ENCODE assay signal across 17 cellular contexts in the genomic region with DNA sequence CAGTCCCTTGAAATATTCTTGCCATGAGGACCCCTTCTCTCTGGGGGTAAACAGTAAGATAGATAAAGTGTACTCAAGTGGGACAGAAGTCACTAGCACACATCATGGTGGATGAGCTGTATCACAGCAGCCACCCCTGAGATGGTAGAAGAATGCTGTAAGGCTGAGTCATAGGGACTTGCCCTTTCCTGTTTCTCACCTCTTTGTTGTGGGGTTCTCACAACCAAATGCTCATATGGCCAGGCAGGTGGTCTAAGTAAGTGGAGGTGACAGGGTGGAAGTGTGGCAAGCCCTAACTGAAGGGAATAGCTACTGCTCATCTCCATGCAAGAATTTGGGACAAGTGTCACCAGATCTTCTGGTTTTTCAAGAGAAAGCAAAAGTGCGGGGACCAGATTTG.
DNase-seq lines count a peak whose midpoint lies in the region; ATAC-seq and TF ChIP-seq lines count a peak whose summit lies in the region.
"Had no signal": no experiment of that assay in that cellular context is flagged by ENCODE, and none has a peak within 500 bp of the region (broad histone marks: within the 10 kb centered on the region; RNA-seq: fewer than 3 reads in every experiment).

No MANE protein-coding gene starts in this region.

- H3K4me3 ChIP-seq in RWPE2 (ENCODE audit: severe bottlenecking) (no peak overlapping the region), kidney epithelial cell (ENCODE audit: low read depth, low read length) (no peak overlapping the region), gastrocnemius medialis (no peak overlapping the region), thyroid gland (replicated peaks in 1 of 3) (no peak overlapping the region)
- H3K4me3 ChIP-seq: prostate gland had no signal

- H3K9me3 ChIP-seq in RWPE2 (ENCODE audit: severe bottlenecking) (no peaks in the 10 kb centered on the region), gastrocnemius medialis (no peaks in the 10 kb centered on the region), thyroid gland (no peaks in the 10 kb centered on the region)
- H3K9me3 ChIP-seq: prostate gland had no signal

- no peak for TF ChIP-seq CTCF in RWPE2 (IDR thresholded peaks at IDR 0.05; ENCODE audit: poor library complexity, severe bottlenecking)
- no peak for TF ChIP-seq CTCF in kidney epithelial cell (IDR thresholded peaks at IDR 0.05; ENCODE audit: insufficient read depth, low read length, poor library complexity, severe bottlenecking)
- TF ChIP-seq CTCF in gastrocnemius medialis (IDR thresholded peaks at IDR 0.05 in 4 of 5, conservative IDR thresholded peaks at IDR 0.05 in 1 of 5): no peak
- no peak for TF ChIP-seq CTCF in thyroid gland (IDR thresholded peaks at IDR 0.05)

- TF ChIP-seq POLR2A in gastrocnemius medialis (IDR thresholded peaks at IDR 0.05): no peak
- TF ChIP-seq POLR2A in thyroid gland (IDR thresholded peaks at IDR 0.05): no peak

- DNase-seq in A172 (ENCODE audit: low spot score) (peak; percentile 28), RWPE2 (ENCODE audit: low spot score) (no peak), kidney epithelial cell (ENCODE audit: low read depth) (peak; percentile 21), gastrocnemius medialis (no peak), thyroid gland (no peak)
- DNase-seq in effector CD8-positive, alpha-beta T cell (lab: John Stamatoyannopoulos, UW): no peak
- DNase-seq: activated CD4-positive, alpha-beta T cell treated with anti-CD3 and anti-CD28 coated beads, Interleukin-2, amount 50 U/mL, for 1 hour; amygdala; CD8-positive, alpha-beta T cell; cerebellar nuclear complex; natural killer cell; stimulated activated naive B cell treated with anti-CD40 and anti-IgM and Interleukin-4, amounts not matched to agents 10 μg/mL and 1 μg/mL and 100 μg/mL, for 72 hours had no signal

- H3K4me1 ChIP-seq in RWPE2 (ENCODE audit: insufficient read depth, poor library complexity, severe bottlenecking) (peaks cover 7% of the 10 kb centered on the region), gastrocnemius medialis (peaks cover 8 to 9% of the 10 kb centered on the region in 2 donors), thyroid gland (no peaks in the 10 kb centered on the region)
- H3K4me1 ChIP-seq: prostate gland had no signal

- no peaks in the 10 kb centered on the region for H3K27me3 ChIP-seq in RWPE2 (ENCODE audit: insufficient read depth, poor library complexity, severe bottlenecking)
- H3K27me3 ChIP-seq in kidney epithelial cell (ENCODE audit: control insufficient read depth, insufficient read depth, low read length): no peaks in the 10 kb centered on the region
- H3K27me3 ChIP-seq in gastrocnemius medialis: no peaks in the 10 kb centered on the region
- no peaks in the 10 kb centered on the region for H3K27me3 ChIP-seq in thyroid gland

- in situ Hi-C loops in gastrocnemius medialis (cut with MboI; ENCODE audit: low sequenced_read_pairs in 4 of 4): loop anchor here in 1 of 4 donors (25.0 kb wide), 1 partner anchor 1625 kb away; no protein-coding TSS in a partner anchor

- WGBS in thyroid gland, 2 donors: 87 to 95% methylated on average over 1 of the region's 1 CpG

- H3K27ac ChIP-seq in RWPE2 (ENCODE audit: poor library complexity, severe bottlenecking): no peak overlapping the region
- H3K27ac ChIP-seq in gastrocnemius medialis: no peak overlapping the region
- no peak overlapping the region for H3K27ac ChIP-seq in thyroid gland
- H3K27ac ChIP-seq: prostate gland had no signal

- H3K36me3 ChIP-seq in RWPE2 (ENCODE audit: low read depth) (no peaks in the 10 kb centered on the region), kidney epithelial cell (ENCODE audit: control insufficient read depth, insufficient read depth, low read length) (no peaks in the 10 kb centered on the region), gastrocnemius medialis (no peaks in the 10 kb centered on the region), thyroid gland (no peaks in the 10 kb centered on the region)
- H3K36me3 ChIP-seq: prostate gland had no signal

- ATAC-seq in GM21390 (IDR thresholded peaks at IDR 0.05; ENCODE audit: unreplicated experiment) (peak; percentile 53), RWPE2 (ENCODE audit: low read depth) (peak; percentile 90), gastrocnemius medialis (no peak), HG03378 (IDR thresholded peaks at IDR 0.05; ENCODE audit: unreplicated experiment) (no peak)
- ATAC-seq: CD8-positive, alpha-beta T cell; natural killer cell; Panc1; SK-N-SH treated with all-trans-retinoic acid at 6 μM for 48 hours; stimulated activated naive B cell treated with anti-CD40 and anti-IgM and Interleukin-4, amounts not matched to agents 10 μg/mL and 1 μg/mL and 100 μg/mL, for 72 hours had no signal

- intact Hi-C loops in gastrocnemius medialis (cut with DNase I; ENCODE audit: low total_unique reads): no loop called here
- intact Hi-C loops in thyroid gland (cut with DNase I): no loop called here

Comparison
In these comparisons a context has a peak if more than half of its experiments do, and no peak if none do; other contexts are left out.
1. DNase-seq: peak in A172 (single experiment) and kidney epithelial cell (single experiment); none in RWPE2 (single experiment), gastrocnemius medialis (0 of 2), thyroid gland (0 of 2) and effector CD8-positive, alpha-beta T cell (single experiment).
2. ATAC-seq: peak in GM21390 (single experiment) and RWPE2 (single experiment); none in gastrocnemius medialis (0 of 2) and HG03378 (single experiment).